ENCODE assay signal across 2 cellular contexts in the genomic region with DNA sequence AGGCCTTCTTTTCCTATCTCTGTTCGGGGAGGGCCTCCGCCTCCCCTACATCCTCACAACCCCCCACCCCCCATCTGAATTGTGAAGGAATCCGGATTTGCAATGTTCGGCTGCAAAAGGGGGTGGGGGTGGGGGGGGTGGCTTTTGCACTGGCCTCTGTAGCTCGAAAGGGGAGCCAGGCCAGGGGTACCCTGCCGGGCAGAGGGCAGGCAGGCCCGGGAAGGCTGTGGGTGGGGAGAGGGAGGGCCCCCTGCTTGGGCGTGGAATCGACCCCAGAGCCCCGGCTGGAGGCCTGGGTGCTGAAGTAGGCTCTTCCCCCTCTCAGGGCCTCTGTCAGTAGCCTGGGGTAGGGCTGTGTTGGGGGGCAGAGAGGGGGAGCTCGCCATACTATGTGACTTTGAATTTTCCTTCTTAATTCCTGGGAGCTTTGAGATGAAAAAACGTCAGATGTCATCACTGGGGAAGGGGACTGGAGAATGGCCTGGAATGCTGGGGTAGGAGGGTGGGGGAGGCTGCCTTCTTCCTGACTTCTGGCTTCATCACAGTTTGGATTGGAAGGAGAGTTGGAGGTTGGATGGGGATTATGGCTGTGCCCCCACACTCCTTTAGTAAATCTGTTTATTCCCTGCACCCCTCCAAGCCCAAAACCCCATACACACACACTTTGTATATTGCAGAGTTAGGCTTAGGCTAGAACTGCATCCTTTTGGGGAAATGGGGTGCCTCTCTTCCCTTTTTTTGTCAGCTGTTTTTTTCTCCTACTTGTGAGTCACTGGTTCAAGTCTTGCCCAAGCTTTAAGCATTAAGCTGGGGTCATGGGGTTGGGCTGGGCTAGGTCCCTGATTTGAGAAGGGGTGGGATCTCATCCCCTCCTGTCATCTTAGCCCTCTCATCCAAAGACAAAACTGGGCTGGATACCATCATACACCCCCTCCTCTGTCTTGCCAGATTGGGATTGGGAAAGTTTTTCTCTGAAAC.
TF ChIP-seq lines count a peak whose summit lies in the region.

No MANE protein-coding gene starts in this region.

TF ChIP-seq in HCT116, 20 proteins besides CTCF, POLR2A, EP300 and RAD21 (continued from another document):
- TF ChIP-seq POLR2AphosphoS5 (IDR thresholded peaks at IDR 0.05; ENCODE audit: low read depth, low read length) (no peak), EZH2 (IDR thresholded peaks at IDR 0.05) (no peak), ZFX (IDR thresholded peaks at IDR 0.05) (no peak), SP1 (IDR thresholded peaks at IDR 0.05; ENCODE audit: low read depth) (no peak)
TF ChIP-seq in HCT116: peak in this region for 0.

TF ChIP-seq in neural cell, 6 proteins besides CTCF, POLR2A, EP300 and RAD21 (continued from another document):
- TF ChIP-seq, protein P1, sequence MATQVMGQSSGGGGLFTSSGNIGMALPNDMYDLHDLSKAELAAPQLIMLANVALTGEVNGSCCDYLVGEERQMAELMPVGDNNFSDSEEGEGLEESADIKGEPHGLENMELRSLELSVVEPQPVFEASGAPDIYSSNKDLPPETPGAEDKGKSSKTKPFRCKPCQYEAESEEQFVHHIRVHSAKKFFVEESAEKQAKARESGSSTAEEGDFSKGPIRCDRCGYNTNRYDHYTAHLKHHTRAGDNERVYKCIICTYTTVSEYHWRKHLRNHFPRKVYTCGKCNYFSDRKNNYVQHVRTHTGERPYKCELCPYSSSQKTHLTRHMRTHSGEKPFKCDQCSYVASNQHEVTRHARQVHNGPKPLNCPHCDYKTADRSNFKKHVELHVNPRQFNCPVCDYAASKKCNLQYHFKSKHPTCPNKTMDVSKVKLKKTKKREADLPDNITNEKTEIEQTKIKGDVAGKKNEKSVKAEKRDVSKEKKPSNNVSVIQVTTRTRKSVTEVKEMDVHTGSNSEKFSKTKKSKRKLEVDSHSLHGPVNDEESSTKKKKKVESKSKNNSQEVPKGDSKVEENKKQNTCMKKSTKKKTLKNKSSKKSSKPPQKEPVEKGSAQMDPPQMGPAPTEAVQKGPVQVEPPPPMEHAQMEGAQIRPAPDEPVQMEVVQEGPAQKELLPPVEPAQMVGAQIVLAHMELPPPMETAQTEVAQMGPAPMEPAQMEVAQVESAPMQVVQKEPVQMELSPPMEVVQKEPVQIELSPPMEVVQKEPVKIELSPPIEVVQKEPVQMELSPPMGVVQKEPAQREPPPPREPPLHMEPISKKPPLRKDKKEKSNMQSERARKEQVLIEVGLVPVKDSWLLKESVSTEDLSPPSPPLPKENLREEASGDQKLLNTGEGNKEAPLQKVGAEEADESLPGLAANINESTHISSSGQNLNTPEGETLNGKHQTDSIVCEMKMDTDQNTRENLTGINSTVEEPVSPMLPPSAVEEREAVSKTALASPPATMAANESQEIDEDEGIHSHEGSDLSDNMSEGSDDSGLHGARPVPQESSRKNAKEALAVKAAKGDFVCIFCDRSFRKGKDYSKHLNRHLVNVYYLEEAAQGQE (IDR thresholded peaks at IDR 0.05; ENCODE audit: borderline replicate concordance), result no peak
- TF ChIP-seq TAF1 (IDR thresholded peaks at IDR 0.05; ENCODE audit: low read depth), result no peak
- no peak for TF ChIP-seq EZH2 (IDR thresholded peaks at IDR 0.05; ENCODE audit: borderline replicate concordance, insufficient read depth, low read length, poor library complexity, severe bottlenecking)
